In genomic region chr9:97558701-97559101, GRCh38 we compare ENCODE assay signal across 11 cellular contexts. TPM values are rescaled to one million over a fixed set of nuclear protein-coding genes. Genes with fewer than 3 reads are reported as not detected.
A peak's percentile ranks its signal among the peaks of the same experiment; 100 is the strongest.
DNase-seq lines count a peak whose midpoint lies in the region; ATAC-seq, FAIRE-seq and TF ChIP-seq lines count a peak whose summit lies in the region.
"Had no signal": no experiment of that assay in that cellular context is flagged by ENCODE, and none has a peak within 500 bp of the region (broad histone marks: within the 10 kb centered on the region; RNA-seq: fewer than 3 reads in every experiment).

No MANE protein-coding gene starts in this region.

- H3K27ac Mint-ChIP-seq in natural killer cell treated with Interleukin-12 subunit alpha and Interleukin-12 subunit beta and Interleukin-15 and Interleukin-18, amount 100 ng/mL, for 72 hours, result no peak overlapping the region
- H3K27ac Mint-ChIP-seq: endodermal cell had no signal

- peaks cover 0 to 3% of the 10 kb centered on the region in 2 donors for H3K4me1 Mint-ChIP-seq in natural killer cell treated with Interleukin-12 subunit alpha and Interleukin-12 subunit beta and Interleukin-15 and Interleukin-18, amount 100 ng/mL, for 72 hours (ENCODE audit: low read depth in 2 of 2)
- H3K4me1 Mint-ChIP-seq: endodermal cell had no signal

- no peaks in the 10 kb centered on the region for H3K9me3 Mint-ChIP-seq in natural killer cell treated with Interleukin-12 subunit alpha and Interleukin-12 subunit beta and Interleukin-15 and Interleukin-18, amount 100 ng/mL, for 72 hours
- H3K9me3 Mint-ChIP-seq: endodermal cell had no signal

- peak; percentile 23 for ATAC-seq in GM19397 (IDR thresholded peaks at IDR 0.05; ENCODE audit: unreplicated experiment)
- peak; percentile 24 for ATAC-seq in HG03460 (IDR thresholded peaks at IDR 0.05; ENCODE audit: unreplicated experiment)
- no peak for ATAC-seq in natural killer cell treated with Interleukin-12 subunit alpha and Interleukin-12 subunit beta and Interleukin-15 and Interleukin-18, amount 100 ng/mL, for 72 hours
- ATAC-seq in GM18861 (IDR thresholded peaks at IDR 0.05; ENCODE audit: unreplicated experiment), result no peak

- FAIRE-seq in GM12891 (lab: Jason Lieb, UNC) (no peak), RCC 7860 (lab: Jason Lieb, UNC) (no peak)

- no peak for DNase-seq in GM12891 (ENCODE audit: insufficient read length, low spot score)
- DNase-seq in mesenteric fat pad (ENCODE audit: low spot score), result peak; percentile 24
- no peak for DNase-seq in natural killer cell treated with Interleukin-12 subunit alpha and Interleukin-12 subunit beta and Interleukin-15 and Interleukin-18, amount 100 ng/mL, for 72 hours (ENCODE audit: low spot score)
- no peak for DNase-seq in NCI-H226
- DNase-seq in RCC 7860 (ENCODE audit: low spot score), result no peak
- DNase-seq: activated CD8-positive, alpha-beta memory T cell treated with anti-CD3 and anti-CD28 coated beads, Interleukin-2, amount 50 U/mL, for 48 hours; endodermal cell; NCI-H1048 had no signal

- peaks cover 18 to 38% of the 10 kb centered on the region in 2 donors for H3K27me3 Mint-ChIP-seq in natural killer cell treated with Interleukin-12 subunit alpha and Interleukin-12 subunit beta and Interleukin-15 and Interleukin-18, amount 100 ng/mL, for 72 hours

- no peaks in the 10 kb centered on the region for H3K36me3 Mint-ChIP-seq in natural killer cell treated with Interleukin-12 subunit alpha and Interleukin-12 subunit beta and Interleukin-15 and Interleukin-18, amount 100 ng/mL, for 72 hours

- TF ChIP-seq POLR2A in GM12891 (IDR thresholded peaks at IDR 0.05; ENCODE audit: low read depth, low read length), result no peak

- H3K4me3 Mint-ChIP-seq in natural killer cell treated with Interleukin-12 subunit alpha and Interleukin-12 subunit beta and Interleukin-15 and Interleukin-18, amount 100 ng/mL, for 72 hours, result no peak overlapping the region
- H3K4me3 Mint-ChIP-seq: endodermal cell had no signal

TF ChIP-seq in GM12891, 5 proteins besides CTCF, POLR2A, EP300 and RAD21:
- TF ChIP-seq TAF1 (IDR thresholded peaks at IDR 0.05; ENCODE audit: low read depth, low read length) (no peak), SPI1 (IDR thresholded peaks at IDR 0.05; ENCODE audit: low read depth, low read length) (peak; percentile 39)

RNA-seq across cellular contexts. Expression of gene TMOD1, which starts 57.2 kb away (rescaled TPM):
- polyA plus RNA-seq in GM12891 (2012; ENCODE audit: low read depth, missing spikeins), result 17.4 TPM
- 5.8 TPM for total RNA-seq in mesenteric fat pad
- total RNA-seq in natural killer cell treated with Interleukin-12 subunit alpha and Interleukin-12 subunit beta and Interleukin-15 and Interleukin-18, amount 100 ng/mL, for 72 hours, result 1 to 10 TPM; 1.1 to 2.1 TPM

Comparison
In these comparisons a context has a peak if more than half of its experiments do, and no peak if none do; other contexts are left out.
1. ATAC-seq: peak in GM19397 (single experiment) and HG03460 (single experiment); none in natural killer cell treated with Interleukin-12 subunit alpha and Interleukin-12 subunit beta and Interleukin-15 and Interleukin-18, amount 100 ng/mL, for 72 hours (0 of 2) and GM18861 (single experiment).